16 cellular contexts compared by ENCODE assay signal in the genomic region with DNA sequence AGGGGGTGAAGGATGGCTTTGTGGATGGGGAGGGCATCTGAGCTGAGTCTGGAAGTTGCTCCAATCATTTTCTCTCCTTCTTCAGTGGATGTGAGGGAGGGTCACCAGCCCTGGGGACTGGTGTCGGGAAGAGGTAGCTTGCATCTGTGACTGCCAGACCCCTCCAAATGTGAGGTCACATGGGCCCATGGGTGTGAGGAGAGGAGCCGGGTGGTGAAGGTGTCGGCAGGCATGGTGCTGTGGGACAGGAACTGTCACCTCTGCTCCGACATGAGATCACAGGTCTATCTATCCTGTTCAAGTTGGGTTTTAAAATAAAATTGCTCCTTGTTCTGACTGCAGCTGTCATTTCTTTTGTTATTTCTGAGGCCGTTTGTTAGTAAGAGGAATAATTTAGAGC.
DNase-seq lines count a peak whose midpoint lies in the region; ATAC-seq and TF ChIP-seq lines count a peak whose summit lies in the region.
"Had no signal": no experiment of that assay in that cellular context is flagged by ENCODE, and none has a peak within 500 bp of the region (broad histone marks: within the 10 kb centered on the region; RNA-seq: fewer than 3 reads in every experiment).

No MANE protein-coding gene starts in this region.

- 0 out of 2 replicates have a peak overlapping the region, but pooled peaks have one; percentile 29 for H3K27ac ChIP-seq in BLaER1
- H3K27ac ChIP-seq in naive thymus-derived CD4-positive, alpha-beta T cell (ENCODE audit: low read depth, low read length) = no peak overlapping the region
- no peak overlapping the region for H3K27ac ChIP-seq in sigmoid colon
- H3K27ac ChIP-seq in osteoblast (ENCODE audit: low read depth, low read length) = no peak overlapping the region
- no peak overlapping the region for H3K27ac ChIP-seq in right lobe of liver
- H3K27ac ChIP-seq: A549 had no signal

- TF ChIP-seq EP300 in sigmoid colon (IDR thresholded peaks at IDR 0.05) = no peak

- CTCF ChIA-PET in naive thymus-derived CD4-positive, alpha-beta T cell (lab: Charles Lee) = no interaction called here

- peak; percentile 26 for ATAC-seq in naive thymus-derived CD4-positive, alpha-beta T cell
- no peak for ATAC-seq in right lobe of liver
- ATAC-seq: A549, HepG2 had no signal

- H2AFZ ChIP-seq in osteoblast (ENCODE audit: low read length) = no peak overlapping the region

- H3K9me3 Mint-ChIP-seq in chondrocyte (ENCODE audit: low read depth) = no peaks in the 10 kb centered on the region
- peaks cover 0 to 7% (median 0%) of the 10 kb centered on the region in 11 donors for H3K9me3 Mint-ChIP-seq in naive thymus-derived CD4-positive, alpha-beta T cell
- H3K9me3 Mint-ChIP-seq: H9 had no signal

- H3K4me3 ChIP-seq in BLaER1 = no peak overlapping the region
- H3K4me3 ChIP-seq in naive thymus-derived CD4-positive, alpha-beta T cell (ENCODE audit: low read length) = no peak overlapping the region
- H3K4me3 ChIP-seq in sigmoid colon = no peak overlapping the region
- no peak overlapping the region for H3K4me3 ChIP-seq in osteoblast (ENCODE audit: insufficient read depth, low read length)
- H3K4me3 ChIP-seq in right lobe of liver = no peak overlapping the region
- H3K4me3 ChIP-seq: A549 had no signal

- H3K27me3 ChIP-seq in BLaER1 (no peaks in the 10 kb centered on the region), sigmoid colon (no peaks in the 10 kb centered on the region), osteoblast (ENCODE audit: insufficient read depth, low read length) (no peaks in the 10 kb centered on the region), right lobe of liver (no peaks in the 10 kb centered on the region)
- H3K27me3 ChIP-seq in naive thymus-derived CD4-positive, alpha-beta T cell (ENCODE audit: control insufficient read depth in 2 of 2, insufficient read depth in 2 of 2, low read length in 2 of 2) = no peaks in the 10 kb centered on the region
- H3K27me3 ChIP-seq: BE2C had no signal

- no peak overlapping the region for H3K4me3 Mint-ChIP-seq in chondrocyte (ENCODE audit: unreplicated experiment)
- no peak overlapping the region for H3K4me3 Mint-ChIP-seq in naive thymus-derived CD4-positive, alpha-beta T cell
- H3K4me3 Mint-ChIP-seq: CD8-positive, alpha-beta memory T cell; H9 had no signal

- H3K27me3 Mint-ChIP-seq in chondrocyte (ENCODE audit: low read depth) = no peaks in the 10 kb centered on the region
- H3K27me3 Mint-ChIP-seq in naive thymus-derived CD4-positive, alpha-beta T cell = no peaks in the 10 kb centered on the region
- H3K27me3 Mint-ChIP-seq: CD8-positive, alpha-beta memory T cell had no signal

- H3K4me2 ChIP-seq in BLaER1 (peak overlapping the region; percentile 60), osteoblast (ENCODE audit: insufficient read depth, low read length) (no peak overlapping the region)
- H3K4me2 ChIP-seq: A549 had no signal

- no peaks in the 10 kb centered on the region for H3K36me3 Mint-ChIP-seq in chondrocyte (ENCODE audit: low read depth)
- peaks cover 0 to 36% (median 25%) of the 10 kb centered on the region in 5 donors for H3K36me3 Mint-ChIP-seq in naive thymus-derived CD4-positive, alpha-beta T cell

- H3K27ac Mint-ChIP-seq in chondrocyte (ENCODE audit: unreplicated experiment) = no peak overlapping the region
- H3K27ac Mint-ChIP-seq in naive thymus-derived CD4-positive, alpha-beta T cell = no peak overlapping the region
- H3K27ac Mint-ChIP-seq: CD8-positive, alpha-beta memory T cell had no signal

- H3K4me1 Mint-ChIP-seq in chondrocyte (ENCODE audit: low read depth) = no peaks in the 10 kb centered on the region
- H3K4me1 Mint-ChIP-seq in naive thymus-derived CD4-positive, alpha-beta T cell = peaks cover 9 to 17% (median 12%) of the 10 kb centered on the region in 7 donors

- H3K79me2 ChIP-seq in osteoblast (ENCODE audit: insufficient read depth, low read length) = no peaks in the 10 kb centered on the region

- H3K9me3 ChIP-seq in BLaER1 (peaks cover 29% of the 10 kb centered on the region), sigmoid colon (no peaks in the 10 kb centered on the region), osteoblast (ENCODE audit: low read depth, low read length) (no peaks in the 10 kb centered on the region), right lobe of liver (no peaks in the 10 kb centered on the region)
- no peaks in the 10 kb centered on the region for H3K9me3 ChIP-seq in naive thymus-derived CD4-positive, alpha-beta T cell (ENCODE audit: control insufficient read depth in 2 of 3, low read length in 3 of 3)
- H3K9me3 ChIP-seq: BE2C, Caco-2 had no signal

- TF ChIP-seq CTCF in chondrocyte (IDR thresholded peaks at IDR 0.05) = no peak
- no peak for TF ChIP-seq CTCF in sigmoid colon (IDR thresholded peaks at IDR 0.05)
- no peak for TF ChIP-seq CTCF in osteoblast (IDR thresholded peaks at IDR 0.05; ENCODE audit: extremely low read depth, low read depth, low read length)
- TF ChIP-seq CTCF in right lobe of liver (IDR thresholded peaks at IDR 0.05) = no peak

- TF ChIP-seq POLR2A in sigmoid colon (IDR thresholded peaks at IDR 0.05) (no peak), right lobe of liver (IDR thresholded peaks at IDR 0.05) (no peak)

- intact Hi-C loops in naive thymus-derived CD4-positive, alpha-beta T cell (cut with micrococcal nuclease) = loop anchor here in 1 of 2 donors (10.0 kb wide), 1 partner anchor 368 kb away; no protein-coding TSS in a partner anchor
- intact Hi-C loops in sigmoid colon (cut with DNase I) (loop anchor here (10.0 kb wide), 1 partner anchor 362 kb away; no protein-coding TSS in a partner anchor), right lobe of liver (cut with DNase I) (loop anchor here (10.0 kb wide), 2 partner anchors 112 to 372 kb away; no protein-coding TSS in a partner anchor)

- no peak overlapping the region for H3K9ac ChIP-seq in BLaER1

- H3K4me1 ChIP-seq in BLaER1 (peaks cover 45% of the 10 kb centered on the region), sigmoid colon (peaks cover 0 to 14% (median 12%) of the 10 kb centered on the region in 4 donors), osteoblast (ENCODE audit: insufficient read depth, low read length) (no peaks in the 10 kb centered on the region), right lobe of liver (no peaks in the 10 kb centered on the region)
- H3K4me1 ChIP-seq in naive thymus-derived CD4-positive, alpha-beta T cell (ENCODE audit: control insufficient read depth in 2 of 2, insufficient read depth in 2 of 2, low read length in 2 of 2) = no peaks in the 10 kb centered on the region
- H3K4me1 ChIP-seq: A549, BE2C, Caco-2 had no signal

- DNase-seq in chondrocyte (ENCODE audit: low spot score) (peak; percentile 59), sigmoid colon (peak; percentile 48), osteoblast (ENCODE audit: insufficient read length, low spot score, missing footprints) (no peak), right lobe of liver (no peak)
- DNase-seq in naive thymus-derived CD4-positive, alpha-beta T cell = no peak
- DNase-seq in activated CD4-positive, alpha-beta T cell treated with anti-CD3 and anti-CD28 coated beads, Interleukin-2, amount 50 U/mL, for 4 hours = no peak
- DNase-seq: BE2C; Caco-2; CD8-positive, alpha-beta memory T cell; DMS53; GF-D8; GOT3; H9 had no signal

- POLR2A ChIA-PET in naive thymus-derived CD4-positive, alpha-beta T cell (lab: Charles Lee) = no interaction called here

- no peaks in the 10 kb centered on the region for H4K20me1 ChIP-seq in BLaER1
- peaks cover 40% of the 10 kb centered on the region for H4K20me1 ChIP-seq in osteoblast (ENCODE audit: insufficient read depth, low read length)

- 87 to 90% methylated on average over 5 of the region's 5 CpGs for WGBS in sigmoid colon, 2 donors
- WGBS in right lobe of liver (ENCODE audit: insufficient coverage, low coverage, low lambda C conversion rate, missing lambda C conversion rate) = 43% methylated on average over 1 of the region's 5 CpGs

- H3K36me3 ChIP-seq in BLaER1 (peaks cover 5% of the 10 kb centered on the region; the same call in 1 of the 2 replicates), sigmoid colon (no peaks in the 10 kb centered on the region), osteoblast (ENCODE audit: insufficient read depth, low read length) (no peaks in the 10 kb centered on the region), right lobe of liver (no peaks in the 10 kb centered on the region)
- H3K36me3 ChIP-seq in naive thymus-derived CD4-positive, alpha-beta T cell (ENCODE audit: control insufficient read depth in 2 of 3, insufficient read depth in 3 of 3, low read length in 3 of 3) = no peaks in the 10 kb centered on the region
- H3K36me3 ChIP-seq: BE2C had no signal

Comparison
In these comparisons a context has a peak if more than half of its experiments do, and no peak if none do; other contexts are left out.
1. DNase-seq: peak in chondrocyte (single experiment) and sigmoid colon (single experiment); none in naive thymus-derived CD4-positive, alpha-beta T cell (0 of 9), activated CD4-positive, alpha-beta T cell treated with anti-CD3 and anti-CD28 coated beads, Interleukin-2, amount 50 U/mL, for 4 hours (0 of 2), osteoblast (single experiment) and right lobe of liver (0 of 3).